In the genomic region with DNA sequence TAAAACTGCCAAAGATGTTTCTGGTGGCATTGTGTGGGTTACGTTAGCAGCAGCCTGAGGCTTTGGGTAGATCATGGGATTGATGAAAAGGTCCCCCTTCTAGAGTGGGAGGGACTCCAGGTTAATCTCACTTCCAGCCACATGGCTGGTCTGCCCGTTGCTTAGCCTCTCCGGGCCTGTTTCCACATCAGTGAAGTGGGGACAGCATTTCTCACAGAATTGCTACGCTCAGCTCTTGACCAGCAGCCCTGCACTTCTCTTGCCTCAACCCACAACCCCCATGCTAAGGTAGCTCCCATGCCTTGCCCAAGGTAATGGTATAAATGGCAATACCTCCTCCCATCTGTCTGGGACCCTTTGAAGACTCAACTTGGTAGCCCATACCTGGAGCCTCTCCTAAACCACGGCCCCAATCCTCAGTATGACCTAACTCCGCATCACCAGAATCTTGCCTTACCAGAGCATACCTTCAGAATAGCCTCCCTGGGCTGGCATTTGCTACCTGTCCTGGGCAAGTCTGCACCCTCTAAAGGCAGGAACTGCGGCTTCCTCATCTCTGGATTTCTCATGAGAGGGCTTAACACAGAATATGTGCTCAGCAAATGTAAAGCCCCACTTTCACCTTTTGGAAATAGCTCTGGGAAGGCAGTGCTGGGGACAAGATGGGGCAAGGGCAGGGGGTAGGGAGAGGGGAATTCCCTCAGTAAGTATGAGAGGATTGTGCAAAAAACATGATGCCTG, we compare ENCODE assay signal across 31 cellular contexts. TPM values are rescaled to one million over a fixed set of nuclear protein-coding genes. Genes with fewer than 3 reads are reported as not detected.
"Had no signal": no experiment of that assay in that cellular context is flagged by ENCODE, and none has a peak within 500 bp of the region (broad histone marks: within the 10 kb centered on the region; RNA-seq: fewer than 3 reads in every experiment).

No MANE protein-coding gene starts in this region.

- H3K4me1 Mint-ChIP-seq: naive B cell had no signal

- H3K27ac Mint-ChIP-seq: activated CD4-positive, alpha-beta memory T cell treated with anti-CD3 and anti-CD28 coated beads for 36 hours; activated naive CD8-positive, alpha-beta T cell treated with anti-CD3 and anti-CD28 coated beads, Interleukin-2, amount 10 ng/mL, durations not matched to agents 7 days and 5 days; stimulated activated effector memory CD8-positive, alpha-beta T cell treated with anti-CD3 and anti-CD28 coated beads, Interleukin-12 subunit alpha, Interleukin-12 subunit beta, amount 100 ng/mL, for 72 hours had no signal

- H3K36me3 ChIP-seq: transverse colon, vagina had no signal

- FAIRE-seq: endometrium, frontal cortex, small intestine had no signal

- H3K36me3 Mint-ChIP-seq: activated naive CD8-positive, alpha-beta T cell treated with anti-CD3 and anti-CD28 coated beads, Interleukin-2, amount 10 ng/mL, durations not matched to agents 7 days and 5 days; naive B cell had no signal

- H3K9me3 Mint-ChIP-seq: activated CD4-positive, alpha-beta memory T cell treated with anti-CD3 and anti-CD28 coated beads for 36 hours; activated naive CD8-positive, alpha-beta T cell treated with anti-CD3 and anti-CD28 coated beads, Interleukin-2, amount 10 ng/mL, durations not matched to agents 7 days and 5 days; naive B cell; stimulated activated effector memory CD8-positive, alpha-beta T cell treated with anti-CD3 and anti-CD28 coated beads, Interleukin-12 subunit alpha, Interleukin-12 subunit beta, amount 100 ng/mL, for 72 hours had no signal

- H3K27me3 ChIP-seq: stomach, transverse colon, vagina had no signal

- H3K9me3 ChIP-seq: mucosa of descending colon, stomach, transverse colon, vagina had no signal

- H3K9ac ChIP-seq: parathyroid adenoma had no signal

- H3K27me3 Mint-ChIP-seq: activated CD4-positive, alpha-beta memory T cell treated with anti-CD3 and anti-CD28 coated beads for 36 hours; activated naive CD8-positive, alpha-beta T cell treated with anti-CD3 and anti-CD28 coated beads, Interleukin-2, amount 10 ng/mL, durations not matched to agents 7 days and 5 days; naive B cell had no signal

- H3K79me2 ChIP-seq: parathyroid adenoma had no signal

- H2AFZ ChIP-seq: parathyroid adenoma had no signal

- ATAC-seq: left cardiac atrium; mucosa of descending colon; sciatic nerve; stimulated activated effector memory CD8-positive, alpha-beta T cell treated with anti-CD3 and anti-CD28 coated beads, Interleukin-12 subunit alpha, Interleukin-12 subunit beta, amount 100 ng/mL, for 72 hours; T-helper 17 cell had no signal

- DNase-seq: activated CD4-positive, alpha-beta memory T cell treated with anti-CD3 and anti-CD28 coated beads for 36 hours; activated CD4-positive, alpha-beta T cell treated with anti-CD3 and anti-CD28 coated beads for 48 hours; activated naive CD4-positive, alpha-beta T cell treated with Interleukin-2 at 50 U/mL for 16 hours; activated naive CD8-positive, alpha-beta T cell treated with anti-CD3 and anti-CD28 coated beads, Interleukin-2, amount 10 ng/mL, durations not matched to agents 7 days and 5 days; activated T-cell treated with anti-CD3 and anti-CD28 coated beads, Interleukin-2, amount 50 U/mL, for 48 hours; amniotic stem cell; cortex of kidney; glutamatergic neuron; hippocampal formation; left cardiac atrium; mesenchymal stem cell; mucosa of descending colon; naive B cell; nucleus accumbens; small intestine; stimulated activated CD4-positive, alpha-beta T cell treated with anti-CD3 and anti-CD28 coated beads, Interleukin-2, amount 100 ng/mL, for 24 hours; stomach; T-helper 17 cell; transverse colon had no signal

- H3K4me3 Mint-ChIP-seq: activated CD4-positive, alpha-beta memory T cell treated with anti-CD3 and anti-CD28 coated beads for 36 hours; activated naive CD8-positive, alpha-beta T cell treated with anti-CD3 and anti-CD28 coated beads, Interleukin-2, amount 10 ng/mL, durations not matched to agents 7 days and 5 days; naive B cell; stimulated activated effector memory CD8-positive, alpha-beta T cell treated with anti-CD3 and anti-CD28 coated beads, Interleukin-12 subunit alpha, Interleukin-12 subunit beta, amount 100 ng/mL, for 72 hours; T-helper 17 cell had no signal

- H3K27ac ChIP-seq: parathyroid adenoma, stomach, transverse colon, vagina had no signal

- H3K4me3 ChIP-seq: mucosa of descending colon, stomach, transverse colon, vagina had no signal

RNA-seq across cellular contexts. Expression of a gene that starts 10.9 kb away (rescaled TPM):
- total RNA-seq: activated CD4-positive, alpha-beta memory T cell treated with anti-CD3 and anti-CD28 coated beads for 36 hours; activated naive CD8-positive, alpha-beta T cell treated with anti-CD3 and anti-CD28 coated beads, Interleukin-2, amount 10 ng/mL, durations not matched to agents 7 days and 5 days; cerebellum; frontal cortex; left cardiac atrium; lower leg skin; pulmonary artery endothelial cell; sciatic nerve; T-helper 17 cell; temporal lobe; vagina had no signal
- polyA plus RNA-seq: esophagus, neural cell, stomach had no signal

RNA-seq across cellular contexts. Expression of a gene that starts 22.3 kb away (rescaled TPM):
- total RNA-seq: activated CD4-positive, alpha-beta memory T cell treated with anti-CD3 and anti-CD28 coated beads for 36 hours; activated naive CD8-positive, alpha-beta T cell treated with anti-CD3 and anti-CD28 coated beads, Interleukin-2, amount 10 ng/mL, durations not matched to agents 7 days and 5 days; cerebellum; frontal cortex; left cardiac atrium; pulmonary artery endothelial cell; sciatic nerve; T-helper 17 cell; temporal lobe; vagina had no signal
- polyA plus RNA-seq: esophagus, neural cell had no signal
